Comparison of ENCODE assay signal across 8 cellular contexts in the genomic region with DNA sequence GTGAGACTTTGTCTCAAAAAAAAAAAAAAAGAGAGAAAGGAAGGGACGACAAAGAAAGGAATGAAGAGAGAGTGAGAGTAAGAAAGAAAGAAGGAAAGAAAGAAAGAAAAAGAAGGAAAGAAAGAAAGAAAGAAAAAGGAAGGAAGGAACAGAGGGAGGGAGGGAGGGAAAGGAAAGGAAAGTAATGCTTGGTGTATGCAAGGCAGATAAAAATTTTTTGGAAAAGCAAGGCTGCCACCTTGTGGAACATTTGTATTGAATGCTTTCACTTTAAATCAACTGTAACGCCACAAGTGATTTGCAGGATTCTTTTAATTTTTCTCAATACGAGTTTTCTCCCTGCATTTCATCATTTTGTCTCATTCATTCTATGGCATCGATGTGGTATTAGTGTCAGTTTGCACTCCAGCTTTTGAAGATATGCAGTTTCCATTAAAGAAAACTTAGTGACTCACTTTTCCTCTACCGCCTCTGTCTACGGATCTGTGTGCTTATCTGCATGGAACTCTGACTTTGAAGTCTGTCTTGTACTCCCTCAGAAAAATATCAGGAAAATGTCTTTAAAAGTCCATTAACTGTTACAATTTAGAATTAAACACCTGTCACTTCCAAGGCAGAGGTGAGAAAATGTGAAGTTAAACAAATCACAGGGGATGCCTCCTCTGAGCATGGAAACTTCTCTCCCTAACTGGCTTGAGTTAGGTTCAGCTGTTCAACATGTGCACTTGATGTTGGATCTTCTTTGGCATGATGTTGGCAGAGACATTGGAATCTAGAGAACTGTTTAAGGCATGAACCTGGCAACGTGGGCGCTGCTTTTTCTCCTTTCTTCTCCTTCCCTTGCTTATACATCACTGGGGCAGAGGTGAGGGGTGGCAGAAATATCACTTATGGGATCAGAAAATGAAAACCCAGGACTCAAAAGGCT. TPM values are rescaled to one million over a fixed set of nuclear protein-coding genes. Genes with fewer than 3 reads are reported as not detected.
DNase-seq lines count a peak whose midpoint lies in the region; ATAC-seq, FAIRE-seq and TF ChIP-seq lines count a peak whose summit lies in the region.

No MANE protein-coding gene starts in this region.

- H3K4me2 ChIP-seq in H1 (ENCODE audit: insufficient read depth in 1 of 2, low read depth in 2 of 2, low read length in 2 of 2) (no peak overlapping the region), mesendoderm (ENCODE audit: low read length) (no peak overlapping the region)

- H4K20me1 ChIP-seq in H1 (replicated peaks in 1 of 2; ENCODE audit: control insufficient read depth in 1 of 2, insufficient read depth in 2 of 2, low read length in 2 of 2) = no peaks in the 10 kb centered on the region

- H3K4ac ChIP-seq in H1 (replicated peaks; ENCODE audit: insufficient read length, low read depth, low read length) (no peak overlapping the region), mesendoderm (ENCODE audit: low read depth, low read length) (no peak overlapping the region)

- POLR2A ChIA-PET in H1 (lab: Charles Lee; ENCODE audit: partially characterized antibody) = interaction anchor here (1.6 kb wide), 1 partner anchor 20 kb away, joined by 5 read pairs; a partner anchor contains a TSS

- H2BK5ac ChIP-seq in H1 (ENCODE audit: low read depth, low read length) = no peak overlapping the region
- H2BK5ac ChIP-seq in mesendoderm (ENCODE audit: low read length) = no peak overlapping the region

- peak; percentile 94 for TF ChIP-seq CTCF in C4-2B (conservative IDR thresholded peaks at IDR 0.05)
- TF ChIP-seq CTCF in VCaP (conservative IDR thresholded peaks at IDR 0.05) = peak; percentile 71
- peak in 2 of 3 experiments; percentile 45 to 48; a peak in 2 of 4 replicates for TF ChIP-seq CTCF in H1 (IDR thresholded peaks at IDR 0.05; ENCODE audit: control extremely low read depth in 1 of 3, insufficient read depth in 1 of 3, low read depth in 1 of 3, low read length in 3 of 3)
- peak; percentile 63 to 69 for TF ChIP-seq CTCF in tibial artery (IDR thresholded peaks at IDR 0.05)

- H3K79me2 ChIP-seq in H1 (ENCODE audit: control insufficient read depth in 1 of 2, insufficient read depth in 2 of 2, low read length in 2 of 2) = no peaks in the 10 kb centered on the region
- no peaks in the 10 kb centered on the region for H3K79me2 ChIP-seq in mesendoderm (ENCODE audit: control insufficient read depth, insufficient read depth, low read length)

- 53 to 80% methylated on average over 1 to 7 of the region's 8 CpGs for WGBS in H1 (ENCODE audit: extremely low coverage in 1 of 2, insufficient coverage in 1 of 2, insufficient read length in 1 of 2, insufficient replicate concordance in 2 of 2, low coverage in 1 of 2, low lambda C conversion rate in 2 of 2, missing lambda C conversion rate in 1 of 2), 2 experiments
- WGBS in mesendoderm (ENCODE audit: extremely low coverage, insufficient coverage, low lambda C conversion rate) = 88% methylated on average over 1 of the region's 8 CpGs

- no peak overlapping the region for H2BK15ac ChIP-seq in H1 (ENCODE audit: low read length)
- no peak overlapping the region for H2BK15ac ChIP-seq in mesendoderm (replicated peaks; ENCODE audit: low read depth)

- peak; percentile 20 for DNase-seq in NCI-H2171 (lab: John Stamatoyannopoulos, UW)
- no peak for DNase-seq in H1 (ENCODE audit: low read depth in 1 of 2, low spot score in 2 of 2)
- peak; percentile 80 for DNase-seq in mesendoderm
- no peak for DNase-seq in tibial artery

- H3K9me3 ChIP-seq in H1 (ENCODE audit: insufficient read depth in 2 of 2, low read depth in 1 of 2, low read length in 1 of 2) (no peaks in the 10 kb centered on the region), tibial artery (no peaks in the 10 kb centered on the region)

- H2AK5ac ChIP-seq in H1 (ENCODE audit: low read depth, low read length) = no peak overlapping the region
- H2AK5ac ChIP-seq in mesendoderm (ENCODE audit: low read length) = no peak overlapping the region

- H3K27me3 ChIP-seq in H1 (replicated peaks in 1 of 4; ENCODE audit: control insufficient read depth in 3 of 4, extremely low read depth in 1 of 4, insufficient read depth in 3 of 4, low read length in 3 of 4) = no peaks in the 10 kb centered on the region
- H3K27me3 ChIP-seq in mesendoderm (ENCODE audit: insufficient read depth, low read length, poor library complexity) = no peaks in the 10 kb centered on the region
- H3K27me3 ChIP-seq in tibial artery = no peaks in the 10 kb centered on the region

- no peak for TF ChIP-seq EP300 in H1 (IDR thresholded peaks at IDR 0.05; ENCODE audit: borderline replicate concordance in 1 of 2, low read depth in 2 of 2, low read length in 2 of 2)

- no peaks in the 10 kb centered on the region for H3K23me2 ChIP-seq in H1 (ENCODE audit: low read depth, low read length)

- FAIRE-seq in H1 (lab: Jason Lieb, UNC) = peak; percentile 86

- H3K79me1 ChIP-seq in H1 (ENCODE audit: low read depth, low read length) (no peaks in the 10 kb centered on the region), mesendoderm (ENCODE audit: low read length) (no peaks in the 10 kb centered on the region)

- intact Hi-C loops in tibial artery (cut with DNase I; ENCODE audit: low total_unique reads) = loop anchor here (5.0 to 10.0 kb wide), 4 partner anchors 182 to 534 kb away; a partner anchor contains a TSS

- H3K4me1 ChIP-seq in H1 (replicated peaks in 1 of 4; ENCODE audit: control insufficient read depth in 3 of 4, insufficient read depth in 4 of 4, low read length in 3 of 4) = 0 out of 7 replicates have a peak, but pooled peaks cover 0 to 2% (median 0%) of the 10 kb centered on the region in 4 experiments
- H3K4me1 ChIP-seq in mesendoderm (ENCODE audit: control insufficient read depth, low read depth, low read length) = no peaks in the 10 kb centered on the region
- peaks cover 0 to 15% (median 7%) of the 10 kb centered on the region in 4 donors for H3K4me1 ChIP-seq in tibial artery

- ATAC-seq in GM18909 (IDR thresholded peaks at IDR 0.05; ENCODE audit: poor library complexity, unreplicated experiment) (peak; percentile 48), GM18519 (IDR thresholded peaks at IDR 0.05; ENCODE audit: low FRiP score, unreplicated experiment) (no peak)

- H4K5ac ChIP-seq in H1 (ENCODE audit: insufficient read length, low read depth, low read length) (no peak overlapping the region), mesendoderm (ENCODE audit: low read length) (no peak overlapping the region)

- peak; percentile 79 to 86 for TF ChIP-seq RAD21 in H1 (IDR thresholded peaks at IDR 0.05 in 1 of 2, conservative IDR thresholded peaks at IDR 0.05 in 1 of 2; ENCODE audit: low read depth in 2 of 2, low read length in 2 of 2)

- no peak overlapping the region for H3K14ac ChIP-seq in H1 (ENCODE audit: insufficient read length)

- H4K8ac ChIP-seq in H1 (ENCODE audit: extremely low read depth, insufficient read depth, low read length) (no peak overlapping the region), mesendoderm (ENCODE audit: low read depth, low read length) (no peak overlapping the region)

- H2BK120ac ChIP-seq in H1 (replicated peaks; ENCODE audit: low read depth, low read length) (no peak overlapping the region), mesendoderm (ENCODE audit: low read depth, low read length) (no peak overlapping the region)

- H3K4me3 ChIP-seq in H1 (ENCODE audit: extremely low read depth in 1 of 4, insufficient read depth in 2 of 4, low read depth in 3 of 4, low read length in 4 of 4) = no peak overlapping the region
- no peak overlapping the region for H3K4me3 ChIP-seq in mesendoderm (ENCODE audit: low read length)
- H3K4me3 ChIP-seq in tibial artery = peak overlapping the region in 1 of 2 donors; percentile 28

- H2AFZ ChIP-seq in H1 (ENCODE audit: low read length) = no peak overlapping the region

- no peak overlapping the region; the same call in 1 of the 2 replicates for H3K27ac ChIP-seq in C4-2B
- peak overlapping the region; percentile 91 for H3K27ac ChIP-seq in VCaP
- no peak overlapping the region for H3K27ac ChIP-seq in H1 (ENCODE audit: low read depth, low read length)
- no peak overlapping the region for H3K27ac ChIP-seq in mesendoderm (ENCODE audit: low read depth, low read length)
- H3K27ac ChIP-seq in tibial artery = no peak overlapping the region

- H3K9ac ChIP-seq in H1 (replicated peaks in 1 of 4; ENCODE audit: extremely low read depth in 1 of 4, low read depth in 3 of 4, low read length in 3 of 4) = no peak overlapping the region
- H3K9ac ChIP-seq in mesendoderm (ENCODE audit: low read length) = no peak overlapping the region

- H3K23ac ChIP-seq in H1 (ENCODE audit: insufficient read length) (no peak overlapping the region), mesendoderm (ENCODE audit: low read length) (no peak overlapping the region)

- no peak overlapping the region for H4K91ac ChIP-seq in H1 (replicated peaks; ENCODE audit: insufficient read length, low read length)

- no peak overlapping the region for H2BK20ac ChIP-seq in H1 (ENCODE audit: low read length)

- H3K18ac ChIP-seq in H1 (ENCODE audit: extremely low read depth, low read length) = no peak overlapping the region
- no peak overlapping the region for H3K18ac ChIP-seq in mesendoderm (ENCODE audit: low read length)

- H2BK12ac ChIP-seq in H1 (ENCODE audit: low read depth, low read length) = no peak overlapping the region

- no peak for TF ChIP-seq POLR2A in H1 (IDR thresholded peaks at IDR 0.05; ENCODE audit: control extremely low read depth in 1 of 2, low read depth in 2 of 2, low read length in 2 of 2)

- H3K56ac ChIP-seq in H1 (replicated peaks; ENCODE audit: insufficient read length, low read depth, low read length) (no peak overlapping the region), mesendoderm (ENCODE audit: low read length) (no peak overlapping the region)

- CTCF ChIA-PET in H1 (lab: Charles Lee; ENCODE audit: partially characterized antibody) = interaction anchor here (0.6 to 5.7 kb wide), 19 partner anchors 11 to 1269 kb away, joined by 3 to 74 read pairs (median 4); a partner anchor contains a TSS

- no peaks in the 10 kb centered on the region for H3K36me3 ChIP-seq in H1 (ENCODE audit: control insufficient read depth in 2 of 4, insufficient read depth in 4 of 4, low read length in 3 of 4)
- no peaks in the 10 kb centered on the region for H3K36me3 ChIP-seq in mesendoderm (ENCODE audit: control insufficient read depth, insufficient read depth, low read length)
- H3K36me3 ChIP-seq in tibial artery = no peaks in the 10 kb centered on the region

TF ChIP-seq in H1, 55 proteins besides CTCF, POLR2A, EP300 and RAD21 (continues in another document):
- no peak for TF ChIP-seq SIRT6 (IDR thresholded peaks at IDR 0.05; ENCODE audit: low read length)

RNA-seq across cellular contexts. Expression of a gene that starts 20.0 kb away (rescaled TPM):
- total RNA-seq in H1 (2021; fragmentation: NEBNext Ultra II Directional; extraction: Animal tissue kit (Norgen Biotek cat#: 25700)) = 80.7 and 89.0 TPM in 2 replicates
- 16.4 and 18.4 TPM in 2 replicates for polyA plus RNA-seq in H1 (2011; rRNA removed)
- 16.6 TPM for polyA plus RNA-seq in H1 (2011; cell fraction: cytosol; rRNA removed)
- polyA plus RNA-seq in H1 (2011; cell fraction: nucleus; rRNA removed) = 17.2 TPM
- polyA plus RNA-seq in H1 (2012, experiment 1 of 2) = 18.3 to 39.6 TPM (median 24.4 TPM) in 4 replicates
- 3.6 TPM for polyA plus RNA-seq in H1 (2012, experiment 2 of 2)
- polyA plus RNA-seq in H1 (2013, experiment 1 of 2) = 60.7 TPM
- polyA plus RNA-seq in H1 (2013, experiment 2 of 2) = 69.4 TPM
- 40.6 and 57.6 TPM in 2 replicates for polyA minus RNA-seq in H1 (2011; rRNA and poly(A)+ RNA removed)
- 23.9 TPM for polyA minus RNA-seq in H1 (2011; cell fraction: cytosol; rRNA and poly(A)+ RNA removed)
- 49.7 TPM for polyA minus RNA-seq in H1 (2011; cell fraction: nucleus; rRNA and poly(A)+ RNA removed)
- polyA plus RNA-seq in mesendoderm (2013, experiment 1 of 2) = 54.8 TPM
- polyA plus RNA-seq in mesendoderm (2013, experiment 2 of 2) = 54.8 TPM

Comparison
In these comparisons a context has a peak if more than half of its experiments do, and no peak if none do; other contexts are left out.
1. DNase-seq: peak in NCI-H2171 (single experiment) and mesendoderm (single experiment); none in H1 (0 of 2) and tibial artery (0 of 2).
2. Peak in every context shown above with its lines, with median percentiles within 50 percentile points of each other: CTCF ChIP-seq.